In the genomic region with DNA sequence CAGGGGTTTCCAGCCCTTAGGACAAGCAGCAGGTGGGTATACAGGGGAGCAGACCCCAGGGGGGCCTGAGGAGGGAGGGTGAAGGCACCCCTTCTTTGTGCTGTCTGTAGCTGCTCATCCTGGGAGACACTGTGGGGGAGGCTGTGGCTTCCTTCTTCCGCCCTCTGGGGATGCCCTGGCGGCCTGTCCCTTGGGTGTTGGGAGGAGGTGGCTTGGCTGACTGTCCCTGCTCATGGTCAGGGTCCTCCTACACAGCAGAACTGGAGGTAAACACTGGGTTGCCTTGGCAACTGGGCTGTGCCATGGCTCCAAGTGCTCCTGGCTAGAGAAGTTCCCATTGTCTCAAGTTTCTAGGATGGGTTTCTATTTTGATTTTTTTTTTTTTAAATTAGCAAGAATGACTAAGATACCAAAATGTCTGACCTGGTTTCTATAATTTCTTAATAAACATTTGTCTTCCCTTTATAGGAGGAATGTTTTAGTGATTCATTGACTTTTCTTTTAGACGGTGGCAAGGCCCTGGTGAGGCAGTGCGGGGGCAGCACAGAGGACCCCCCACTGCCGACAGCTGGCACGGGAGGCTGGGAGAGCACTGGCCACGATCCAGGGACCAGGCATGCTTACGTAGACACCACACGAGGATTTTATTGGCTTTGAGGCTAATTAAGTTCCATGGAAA, we compare ENCODE assay signal across 7 cellular contexts. TPM values are rescaled to one million over a fixed set of nuclear protein-coding genes. Genes with fewer than 3 reads are reported as not detected.
DNase-seq lines count a peak whose midpoint lies in the region; ATAC-seq and TF ChIP-seq lines count a peak whose summit lies in the region.

No MANE protein-coding gene starts in this region.

- H3K4me1 ChIP-seq in heart left ventricle = peaks cover 43 to 100% (median 98%) of the 10 kb centered on the region in 12 donors
- H3K4me1 ChIP-seq in sigmoid colon = peaks cover 0 to 97% (median 91%) of the 10 kb centered on the region in 4 donors

- H3K4me3 ChIP-seq in heart left ventricle = peak overlapping the region in 4 of 12 donors; percentile 0 to 11 (median 6)
- no peak overlapping the region for H3K4me3 ChIP-seq in sigmoid colon

- peak overlapping the region; percentile 83 for H3K27ac Mint-ChIP-seq in activated naive CD4-positive, alpha-beta T cell treated with anti-CD3 and anti-CD28 coated beads, Interleukin-2, amount 50 U/mL, for 24 hours

- no peak for TF ChIP-seq CTCF in heart left ventricle (IDR thresholded peaks at IDR 0.05)
- TF ChIP-seq CTCF in sigmoid colon (IDR thresholded peaks at IDR 0.05) = no peak

- ATAC-seq in GM21786 (IDR thresholded peaks at IDR 0.05; ENCODE audit: unreplicated experiment) (peak; percentile 48), heart left ventricle (peak; percentile 33 to 83 (median 68))

- H3K36me3 ChIP-seq in heart left ventricle (peaks cover 0 to 12% (median 0%) of the 10 kb centered on the region in 9 donors), sigmoid colon (no peaks in the 10 kb centered on the region)

- TF ChIP-seq POLR2A in heart left ventricle (IDR thresholded peaks at IDR 0.05) (no peak), sigmoid colon (IDR thresholded peaks at IDR 0.05) (no peak)

- H3K27me3 Mint-ChIP-seq in activated naive CD4-positive, alpha-beta T cell treated with anti-CD3 and anti-CD28 coated beads, Interleukin-2, amount 50 U/mL, for 24 hours = no peaks in the 10 kb centered on the region

- peak in 1 of 4 donors; percentile 7 for TF ChIP-seq EP300 in sigmoid colon (IDR thresholded peaks at IDR 0.05)

- H3K36me3 Mint-ChIP-seq in activated naive CD4-positive, alpha-beta T cell treated with anti-CD3 and anti-CD28 coated beads, Interleukin-2, amount 50 U/mL, for 24 hours = no peaks in the 10 kb centered on the region

- H3K9me3 Mint-ChIP-seq in activated naive CD4-positive, alpha-beta T cell treated with anti-CD3 and anti-CD28 coated beads, Interleukin-2, amount 50 U/mL, for 24 hours = no peaks in the 10 kb centered on the region

- H3K27ac ChIP-seq in heart left ventricle = peak overlapping the region; percentile 49 to 89 (median 71)
- H3K27ac ChIP-seq in sigmoid colon = peak overlapping the region; percentile 64 to 79 (median 77)

- H3K4me3 Mint-ChIP-seq in activated naive CD4-positive, alpha-beta T cell treated with anti-CD3 and anti-CD28 coated beads, Interleukin-2, amount 50 U/mL, for 24 hours = peak overlapping the region; percentile 26

- intact Hi-C loops in heart left ventricle (cut with DNase I) (loop anchor here in 1 of 10 donors (2.0 kb wide), 1 partner anchor 14 kb away; no protein-coding TSS in a partner anchor), sigmoid colon (cut with DNase I) (no loop called here)

- H3K9me3 ChIP-seq in heart left ventricle (no peaks in the 10 kb centered on the region), sigmoid colon (no peaks in the 10 kb centered on the region)

- peaks cover 98% of the 10 kb centered on the region for H3K4me1 Mint-ChIP-seq in activated naive CD4-positive, alpha-beta T cell treated with anti-CD3 and anti-CD28 coated beads, Interleukin-2, amount 50 U/mL, for 24 hours

- no peaks in the 10 kb centered on the region for H3K27me3 ChIP-seq in heart left ventricle
- H3K27me3 ChIP-seq in sigmoid colon = no peaks in the 10 kb centered on the region

- WGBS in heart left ventricle, 4 donors = 18 to 31% (median 18%) methylated on average over 9 of the region's 9 CpGs
- 45 to 49% methylated on average over 9 of the region's 9 CpGs for WGBS in sigmoid colon, 2 donors

- peak; percentile 62 for DNase-seq in GM04504 (ENCODE audit: low read depth)
- DNase-seq in NCI-H1092 (lab: John Stamatoyannopoulos, UW) = peak; percentile 36
- DNase-seq in heart left ventricle = peak; percentile 80 to 86 (median 85)
- no peak for DNase-seq in sigmoid colon
- no peak for DNase-seq in NK-92 (lab: John Stamatoyannopoulos, UW; ENCODE audit: unreplicated experiment)

RNA-seq across cellular contexts. Expression of a gene that starts 12.4 kb away (rescaled TPM):
- total RNA-seq in heart left ventricle = 10 to 100 TPM; 37.5 to 65.9 (median 56.4) TPM
- polyA plus RNA-seq in heart left ventricle = 10 to 100 TPM; 22.4 to 74.0 TPM
- 10 to 100 TPM; 18.7 to 28.0 (median 24.5) TPM for total RNA-seq in sigmoid colon
- 10 to 100 TPM; 23.4 to 71.9 (median 48.6) TPM for polyA plus RNA-seq in sigmoid colon

Comparison
In these comparisons a context has a peak if more than half of its experiments do, and no peak if none do; other contexts are left out.
1. DNase-seq: peak in GM04504 (single experiment), NCI-H1092 (single experiment) and heart left ventricle (5 of 5); none in sigmoid colon (single experiment) and NK-92 (single experiment).